In the genomic region with DNA sequence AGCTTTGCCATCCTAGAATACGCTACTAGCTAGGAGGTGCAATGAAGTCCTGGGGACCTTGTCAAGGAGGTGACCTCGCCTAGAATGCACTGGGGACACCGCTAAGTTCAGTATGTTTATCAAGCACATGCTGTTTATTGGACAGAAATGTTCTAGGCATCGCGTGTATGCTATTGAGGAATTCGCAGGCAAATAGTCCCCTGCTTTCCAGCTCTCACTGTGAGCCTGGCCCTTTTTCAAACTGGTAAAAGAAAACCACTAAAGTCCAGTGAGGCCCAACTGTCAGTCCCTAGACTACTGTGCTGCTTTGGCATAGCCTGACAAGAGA, we compare ENCODE assay signal across 14 cellular contexts. TPM values are rescaled to one million over a fixed set of nuclear protein-coding genes. Genes with fewer than 3 reads are reported as not detected.
DNase-seq lines count a peak whose midpoint lies in the region; ATAC-seq and TF ChIP-seq lines count a peak whose summit lies in the region.
"Had no signal": no experiment of that assay in that cellular context is flagged by ENCODE, and none has a peak within 500 bp of the region (broad histone marks: within the 10 kb centered on the region; RNA-seq: fewer than 3 reads in every experiment).

No MANE protein-coding gene starts in this region.

- no peaks in the 10 kb centered on the region for H3K9me3 Mint-ChIP-seq in activated naive CD4-positive, alpha-beta T cell treated with anti-CD3 and anti-CD28 coated beads for 36 hours
- H3K9me3 Mint-ChIP-seq in T-cell: no peaks in the 10 kb centered on the region
- H3K9me3 Mint-ChIP-seq in endodermal cell: no peaks in the 10 kb centered on the region
- H3K9me3 Mint-ChIP-seq in stimulated activated effector memory CD8-positive, alpha-beta T cell treated with anti-CD3 and anti-CD28 coated beads, Interleukin-12 subunit alpha, Interleukin-12 subunit beta, amount 100 ng/mL, for 72 hours: no peaks in the 10 kb centered on the region
- H3K9me3 Mint-ChIP-seq: dendritic cell treated with granulocyte-macrophage colony-stimulating factor and Interleukin-4, amounts not matched to agents 40 ng/mL and 50 ng/mL, for 4 days had no signal

- POLR2A ChIA-PET in T-cell (lab: Charles Lee): no interaction called here

- intact Hi-C loops in activated naive CD4-positive, alpha-beta T cell treated with anti-CD3 and anti-CD28 coated beads for 36 hours (cut with micrococcal nuclease): loop anchor here (2.0 to 5.0 kb wide), 2 partner anchors 34 to 107 kb away; a partner anchor contains a TSS

- H3K36me3 ChIP-seq in endodermal cell (ENCODE audit: control insufficient read depth, insufficient read depth, low read length): peaks cover 4% of the 10 kb centered on the region
- H3K36me3 ChIP-seq: ovary had no signal

- H3K9me3 ChIP-seq in endodermal cell (ENCODE audit: control insufficient read depth, low read length): no peaks in the 10 kb centered on the region
- H3K9me3 ChIP-seq: ovary had no signal

- WGBS in endodermal cell (ENCODE audit: insufficient coverage in 1 of 2, insufficient read length in 1 of 2), 2 experiments: 90 to 92% methylated on average over 6 of the region's 6 CpGs

- H3K27ac ChIP-seq in endodermal cell (ENCODE audit: low read depth, low read length): no peak overlapping the region
- H3K27ac ChIP-seq: ovary had no signal

- CTCF ChIA-PET in activated naive CD4-positive, alpha-beta T cell treated with anti-CD3 and anti-CD28 coated beads for 36 hours (lab: Charles Lee): interaction anchor here (0.9 to 1.6 kb wide), 3 partner anchors 28 to 80 kb away, joined by 4 to 6 read pairs (median 4); no protein-coding TSS in a partner anchor
- CTCF ChIA-PET in T-cell (lab: Charles Lee): interaction anchor here in 1 of 2 donors (3.3 kb wide), 1 partner anchor 80 kb away, joined by 16 read pairs; no protein-coding TSS in a partner anchor

- no peaks in the 10 kb centered on the region for H3K4me1 ChIP-seq in endodermal cell (ENCODE audit: control insufficient read depth, insufficient read depth, low read length)

- no peak for ATAC-seq in T-cell (replicated peaks in 1 of 4)
- no peak for ATAC-seq in stimulated activated effector memory CD8-positive, alpha-beta T cell treated with anti-CD3 and anti-CD28 coated beads, Interleukin-12 subunit alpha, Interleukin-12 subunit beta, amount 100 ng/mL, for 72 hours
- ATAC-seq in activated CD4-positive, CD25-positive, alpha-beta regulatory T cell treated with anti-CD3 and anti-CD28 coated beads, Interleukin-2, amount 50 U/mL, for 24 hours: no peak

- H3K9ac ChIP-seq in endodermal cell (ENCODE audit: extremely low read depth, low read length, poor library complexity, severe bottlenecking): no peak overlapping the region

- H3K36me3 Mint-ChIP-seq in activated naive CD4-positive, alpha-beta T cell treated with anti-CD3 and anti-CD28 coated beads for 36 hours (ENCODE audit: low read depth): peaks cover 3% of the 10 kb centered on the region
- H3K36me3 Mint-ChIP-seq in T-cell: no peaks in the 10 kb centered on the region
- H3K36me3 Mint-ChIP-seq in endodermal cell (ENCODE audit: low read depth): peaks cover 6% of the 10 kb centered on the region
- H3K36me3 Mint-ChIP-seq in stimulated activated effector memory CD8-positive, alpha-beta T cell treated with anti-CD3 and anti-CD28 coated beads, Interleukin-12 subunit alpha, Interleukin-12 subunit beta, amount 100 ng/mL, for 72 hours: peaks cover 14% of the 10 kb centered on the region

- no peak for TF ChIP-seq CTCF in endodermal cell (conservative IDR thresholded peaks at IDR 0.05)

- peak overlapping the region; percentile 99 for H3K4me3 Mint-ChIP-seq in activated naive CD4-positive, alpha-beta T cell treated with anti-CD3 and anti-CD28 coated beads for 36 hours
- H3K4me3 Mint-ChIP-seq in T-cell: peak overlapping the region; percentile 58 to 99 (median 93)
- peak overlapping the region; percentile 100 for H3K4me3 Mint-ChIP-seq in endodermal cell
- peak overlapping the region; percentile 95 for H3K4me3 Mint-ChIP-seq in stimulated activated effector memory CD8-positive, alpha-beta T cell treated with anti-CD3 and anti-CD28 coated beads, Interleukin-12 subunit alpha, Interleukin-12 subunit beta, amount 100 ng/mL, for 72 hours

- no peak overlapping the region for H3K27ac Mint-ChIP-seq in activated naive CD4-positive, alpha-beta T cell treated with anti-CD3 and anti-CD28 coated beads for 36 hours
- H3K27ac Mint-ChIP-seq in T-cell (peak overlapping the region in 1 of 2 donors; percentile 48), endodermal cell (no peak overlapping the region)
- H3K27ac Mint-ChIP-seq in stimulated activated effector memory CD8-positive, alpha-beta T cell treated with anti-CD3 and anti-CD28 coated beads, Interleukin-12 subunit alpha, Interleukin-12 subunit beta, amount 100 ng/mL, for 72 hours: no peak overlapping the region

- no peak overlapping the region for H3K4me3 ChIP-seq in endodermal cell (ENCODE audit: low read length)
- H3K4me3 ChIP-seq: ovary had no signal

- peaks cover 28% of the 10 kb centered on the region for H3K4me1 Mint-ChIP-seq in activated naive CD4-positive, alpha-beta T cell treated with anti-CD3 and anti-CD28 coated beads for 36 hours (ENCODE audit: low read depth)
- H3K4me1 Mint-ChIP-seq in T-cell (peaks cover 14 to 26% (median 25%) of the 10 kb centered on the region in 3 donors), endodermal cell (peaks cover 8% of the 10 kb centered on the region)
- peaks cover 16% of the 10 kb centered on the region for H3K4me1 Mint-ChIP-seq in stimulated activated effector memory CD8-positive, alpha-beta T cell treated with anti-CD3 and anti-CD28 coated beads, Interleukin-12 subunit alpha, Interleukin-12 subunit beta, amount 100 ng/mL, for 72 hours

- H3K27me3 ChIP-seq in endodermal cell (ENCODE audit: control insufficient read depth, insufficient read depth, low read length, poor library complexity, severe bottlenecking): no peaks in the 10 kb centered on the region
- H3K27me3 ChIP-seq: ovary had no signal

- no peak for DNase-seq in activated naive CD4-positive, alpha-beta T cell treated with anti-CD3 and anti-CD28 coated beads for 36 hours
- no peak for DNase-seq in activated naive CD4-positive, alpha-beta T cell treated with anti-CD3 and anti-CD28 coated beads, Interleukin-2, amount 50 U/mL, for 16 hours
- no peak for DNase-seq in T-cell
- no peak for DNase-seq in endodermal cell
- DNase-seq in stimulated activated effector memory CD8-positive, alpha-beta T cell treated with anti-CD3 and anti-CD28 coated beads, Interleukin-12 subunit alpha, Interleukin-12 subunit beta, amount 100 ng/mL, for 72 hours (ENCODE audit: low spot score in 2 of 2): no peak
- DNase-seq in Ammon's horn (ENCODE audit: low spot score): no peak
- no peak for DNase-seq in SK-N-DZ (ENCODE audit: low spot score)
- DNase-seq: DMS79, NCI-H1417, NCI-H446 treated with DMSO at 0.1 percent for 48 hours, OCI-M1 had no signal

- no peaks in the 10 kb centered on the region for H3K27me3 Mint-ChIP-seq in activated naive CD4-positive, alpha-beta T cell treated with anti-CD3 and anti-CD28 coated beads for 36 hours (ENCODE audit: low read depth)
- H3K27me3 Mint-ChIP-seq in T-cell: no peaks in the 10 kb centered on the region
- H3K27me3 Mint-ChIP-seq in endodermal cell (ENCODE audit: insufficient read depth): no peaks in the 10 kb centered on the region

RNA-seq across cellular contexts. Expression of a gene that starts 1.2 kb away (rescaled TPM):
- total RNA-seq in activated naive CD4-positive, alpha-beta T cell treated with anti-CD3 and anti-CD28 coated beads for 36 hours: 10 to 100 TPM; 11.2 TPM
- total RNA-seq in T-cell (10 to 100 TPM; 17.6 to 23.4 (median 23.3) TPM), endodermal cell (10 to 100 TPM; 59.2 to 75.7 TPM)
- polyA plus RNA-seq in endodermal cell (2013, experiment 1 of 2): 43.2 TPM
- 39.4 TPM for polyA plus RNA-seq in endodermal cell (2013, experiment 2 of 2)
- 8.2 and 8.3 TPM in 2 replicates for polyA plus RNA-seq in SK-N-DZ (2014; cell fraction: cytosol; rRNA removed)
- 2.4 and 4.1 TPM in 2 replicates for polyA plus RNA-seq in SK-N-DZ (2014; cell fraction: nucleus; rRNA removed)

RNA-seq across cellular contexts. Expression of a gene that starts 11.0 kb away (rescaled TPM):
- 10 to 100 TPM; 51.2 to 60.4 TPM for total RNA-seq in activated naive CD4-positive, alpha-beta T cell treated with anti-CD3 and anti-CD28 coated beads for 36 hours
- 10 to 100 TPM; 18.9 to 33.7 (median 29.0) TPM for total RNA-seq in T-cell
- total RNA-seq in endodermal cell: 10 to 100 TPM; 54.2 to 60.9 TPM
- 61.4 TPM for polyA plus RNA-seq in endodermal cell (2013, experiment 1 of 2)
- 58.7 TPM for polyA plus RNA-seq in endodermal cell (2013, experiment 2 of 2)
- 65.6 and 92.8 TPM in 2 replicates for polyA plus RNA-seq in SK-N-DZ (2014; cell fraction: cytosol; rRNA removed)
- polyA plus RNA-seq in SK-N-DZ (2014; cell fraction: nucleus; rRNA removed): 75.0 and 114 TPM in 2 replicates

RNA-seq across cellular contexts. Expression of a gene that starts 53.8 kb away (rescaled TPM):
- 10 to 100 TPM; 66.0 to 71.5 TPM for total RNA-seq in activated naive CD4-positive, alpha-beta T cell treated with anti-CD3 and anti-CD28 coated beads for 36 hours
- total RNA-seq in T-cell (100 to 1,000 TPM; 138 to 256 (median 235) TPM), endodermal cell (100 to 1,000 TPM; 195 to 215 TPM)
- 90.5 TPM for polyA plus RNA-seq in endodermal cell (2013, experiment 1 of 2)
- polyA plus RNA-seq in endodermal cell (2013, experiment 2 of 2): 92.9 TPM
- 67.0 and 68.9 TPM in 2 replicates for polyA plus RNA-seq in SK-N-DZ (2014; cell fraction: cytosol; rRNA removed)
- 61.8 and 62.1 TPM in 2 replicates for polyA plus RNA-seq in SK-N-DZ (2014; cell fraction: nucleus; rRNA removed)

RNA-seq across cellular contexts. Expression of a gene that starts 59.1 kb away (rescaled TPM):
- total RNA-seq in activated naive CD4-positive, alpha-beta T cell treated with anti-CD3 and anti-CD28 coated beads for 36 hours: 10 to 100 TPM; 20.1 to 20.9 TPM
- total RNA-seq in T-cell (10 to 100 TPM; 23.1 to 44.9 (median 39.7) TPM), endodermal cell (10 to 100 TPM; 19.1 to 24.8 TPM)
- polyA plus RNA-seq in endodermal cell (2013, experiment 1 of 2): 17.5 TPM
- polyA plus RNA-seq in endodermal cell (2013, experiment 2 of 2): 14.9 TPM
- polyA plus RNA-seq in SK-N-DZ (2014; cell fraction: cytosol; rRNA removed): 81.8 and 86.0 TPM in 2 replicates
- 57.3 and 58.1 TPM in 2 replicates for polyA plus RNA-seq in SK-N-DZ (2014; cell fraction: nucleus; rRNA removed)
